In genomic region chr9:125732562-125732961, GRCh38 we compare ENCODE assay signal across 17 cellular contexts. TPM values are rescaled to one million over a fixed set of nuclear protein-coding genes. Genes with fewer than 3 reads are reported as not detected.
DNase-seq lines count a peak whose midpoint lies in the region; ATAC-seq and TF ChIP-seq lines count a peak whose summit lies in the region.
"Had no signal": no experiment of that assay in that cellular context is flagged by ENCODE, and none has a peak within 500 bp of the region (broad histone marks: within the 10 kb centered on the region; RNA-seq: fewer than 3 reads in every experiment).

No MANE protein-coding gene starts in this region.

- no peaks in the 10 kb centered on the region for H3K36me3 Mint-ChIP-seq in nephron progenitor cell (ENCODE audit: low read depth)
- H3K36me3 Mint-ChIP-seq: activated naive CD8-positive, alpha-beta T cell treated with anti-CD3 and anti-CD28 coated beads, Interleukin-2, amount 10 ng/mL, durations not matched to agents 7 days and 5 days; stimulated activated effector memory CD8-positive, alpha-beta T cell treated with anti-CD3 and anti-CD28 coated beads, Interleukin-12 subunit alpha, Interleukin-12 subunit beta, amount 100 ng/mL, for 72 hours had no signal

- ATAC-seq in GM21786 (IDR thresholded peaks at IDR 0.05; ENCODE audit: unreplicated experiment) (no peak), GM21619 (IDR thresholded peaks at IDR 0.05; ENCODE audit: unreplicated experiment) (no peak), GM21576 (IDR thresholded peaks at IDR 0.05; ENCODE audit: unreplicated experiment) (no peak)
- ATAC-seq: activated T-cell treated with anti-CD3 and anti-CD28 coated beads, Interleukin-2, amount 50 U/mL, for 4 hours; stimulated activated effector memory CD8-positive, alpha-beta T cell treated with anti-CD3 and anti-CD28 coated beads, Interleukin-12 subunit alpha, Interleukin-12 subunit beta, amount 100 ng/mL, for 72 hours had no signal

- TF ChIP-seq CTCF in nephron progenitor cell (IDR thresholded peaks at IDR 0.05) = no peak

- no peaks in the 10 kb centered on the region for H3K9me3 Mint-ChIP-seq in nephron progenitor cell
- H3K9me3 Mint-ChIP-seq: activated naive CD8-positive, alpha-beta T cell treated with anti-CD3 and anti-CD28 coated beads, Interleukin-2, amount 10 ng/mL, durations not matched to agents 7 days and 5 days; activated T-cell treated with anti-CD3 and anti-CD28 coated beads, Interleukin-2, amount 50 U/mL, for 4 hours; stimulated activated effector memory CD8-positive, alpha-beta T cell treated with anti-CD3 and anti-CD28 coated beads, Interleukin-12 subunit alpha, Interleukin-12 subunit beta, amount 100 ng/mL, for 72 hours had no signal

- H3K4me1 Mint-ChIP-seq in nephron progenitor cell = peaks cover 4% of the 10 kb centered on the region
- H3K4me1 Mint-ChIP-seq: activated naive CD8-positive, alpha-beta T cell treated with anti-CD3 and anti-CD28 coated beads, Interleukin-2, amount 10 ng/mL, durations not matched to agents 7 days and 5 days; stimulated activated effector memory CD8-positive, alpha-beta T cell treated with anti-CD3 and anti-CD28 coated beads, Interleukin-12 subunit alpha, Interleukin-12 subunit beta, amount 100 ng/mL, for 72 hours had no signal

- H3K4me3 ChIP-seq in H7 (ENCODE audit: insufficient read depth, low read depth, low read length) = no peak overlapping the region
- H3K4me3 ChIP-seq: left ventricle myocardium inferior, SK-N-MC, spleen, tibial artery had no signal

- no peaks in the 10 kb centered on the region for H3K27me3 ChIP-seq in H7 (ENCODE audit: control insufficient read depth, insufficient read depth, low read length)
- H3K27me3 ChIP-seq: spleen, tibial artery had no signal

- peaks cover 39% of the 10 kb centered on the region for H3K27me3 Mint-ChIP-seq in nephron progenitor cell (ENCODE audit: low read depth, poor library complexity)

- H3K36me3 ChIP-seq in H7 (replicated peaks; ENCODE audit: control insufficient read depth, insufficient read depth, low read length) = no peaks in the 10 kb centered on the region
- H3K36me3 ChIP-seq: left ventricle myocardium inferior, spleen, tibial artery had no signal

- no peak overlapping the region for H3K4me3 Mint-ChIP-seq in nephron progenitor cell
- H3K4me3 Mint-ChIP-seq: activated naive CD8-positive, alpha-beta T cell treated with anti-CD3 and anti-CD28 coated beads, Interleukin-2, amount 10 ng/mL, durations not matched to agents 7 days and 5 days; activated T-cell treated with anti-CD3 and anti-CD28 coated beads, Interleukin-2, amount 50 U/mL, for 4 hours; stimulated activated effector memory CD8-positive, alpha-beta T cell treated with anti-CD3 and anti-CD28 coated beads, Interleukin-12 subunit alpha, Interleukin-12 subunit beta, amount 100 ng/mL, for 72 hours had no signal

- DNase-seq in H7 (peak; percentile 46), NCI-H524 treated with DMSO at 0.1 percent for 48 hours (lab: John Stamatoyannopoulos, UW) (peak; percentile 47), ecto neural progenitor cell (ENCODE audit: low spot score) (peak; percentile 64), nephron progenitor cell (peak; percentile 57)
- DNase-seq: activated CD4-positive, alpha-beta T cell treated with anti-CD3 and anti-CD28 coated beads, Interleukin-2, amount 50 U/mL, for 48 hours; activated naive CD8-positive, alpha-beta T cell treated with anti-CD3 and anti-CD28 coated beads, Interleukin-2, amount 10 ng/mL, durations not matched to agents 7 days and 5 days; activated T-cell treated with anti-CD3 and anti-CD28 coated beads, Interleukin-2, amount 50 U/mL, for 4 hours; left ventricle myocardium inferior; NCI-H1436; posterior cingulate gyrus; spleen; tibial artery had no signal

- H3K27ac Mint-ChIP-seq in nephron progenitor cell = no peak overlapping the region
- H3K27ac Mint-ChIP-seq: activated naive CD8-positive, alpha-beta T cell treated with anti-CD3 and anti-CD28 coated beads, Interleukin-2, amount 10 ng/mL, durations not matched to agents 7 days and 5 days; stimulated activated effector memory CD8-positive, alpha-beta T cell treated with anti-CD3 and anti-CD28 coated beads, Interleukin-12 subunit alpha, Interleukin-12 subunit beta, amount 100 ng/mL, for 72 hours had no signal

RNA-seq across cellular contexts. Expression of gene PBX3, which starts 14.6 kb away (rescaled TPM):
- total RNA-seq in H7 (2014; rRNA removed; shearing (Covaris generic)) = 46.9 and 69.8 TPM in 2 replicates

RNA-seq across cellular contexts. Expression of gene MAPKAP1, which starts 25.6 kb away (rescaled TPM):
- total RNA-seq in H7 (2014; rRNA removed; shearing (Covaris generic)) = 114 and 137 TPM in 2 replicates
